ENCODE assay signal across 8 cellular contexts in genomic region chr6:27502508-27503435, GRCh38. TPM values are rescaled to one million over a fixed set of nuclear protein-coding genes. Genes with fewer than 3 reads are reported as not detected.
DNase-seq lines count a peak whose midpoint lies in the region; ATAC-seq and TF ChIP-seq lines count a peak whose summit lies in the region.

No MANE protein-coding gene starts in this region.

- H2AFZ ChIP-seq in OCI-LY7 (ENCODE audit: low read length) = peak overlapping the region; percentile 94

- H3K9me3 ChIP-seq in OCI-LY7 (ENCODE audit: low read length) (no peaks in the 10 kb centered on the region), esophagus squamous epithelium (no peaks in the 10 kb centered on the region), testis (no peaks in the 10 kb centered on the region)

- H3K36me3 Mint-ChIP-seq in natural killer cell treated with Interleukin-12 subunit alpha and Interleukin-12 subunit beta and Interleukin-15 and Interleukin-18, amount 100 ng/mL, for 72 hours = no peaks in the 10 kb centered on the region

- H3K27me3 Mint-ChIP-seq in natural killer cell treated with Interleukin-12 subunit alpha and Interleukin-12 subunit beta and Interleukin-15 and Interleukin-18, amount 100 ng/mL, for 72 hours = peaks cover 20 to 27% of the 10 kb centered on the region in 2 donors

- intact Hi-C loops in OCI-LY7 (cut with micrococcal nuclease; ENCODE audit: unreplicated experiment) (loop anchor here (1.0 to 10.0 kb wide), 6 partner anchors 17 to 392 kb away; a partner anchor contains a TSS), esophagus squamous epithelium (cut with DNase I) (no loop called here), testis (cut with DNase I; ENCODE audit: low total_unique reads) (no loop called here)

- 0 to 2% methylated on average over 29 to 33 of the region's 33 CpGs for whole genome bisulfite sequencing in esophagus squamous epithelium, 2 donors
- whole genome bisulfite sequencing in testis, 2 donors = 0 to 1% methylated on average over 32 to 33 of the region's 33 CpGs

- TF ChIP-seq CTCF in HL-60 (IDR thresholded peaks at IDR 0.05; ENCODE audit: insufficient read depth, low read length) = no peak
- no peak for TF ChIP-seq CTCF in OCI-LY7 (conservative IDR thresholded peaks at IDR 0.05; ENCODE audit: low read length)
- TF ChIP-seq CTCF in esophagus squamous epithelium (IDR thresholded peaks at IDR 0.05) = no peak
- TF ChIP-seq CTCF in testis (IDR thresholded peaks at IDR 0.05) = no peak

- peak; percentile 53 for ATAC-seq in GM18907 (IDR thresholded peaks at IDR 0.05; ENCODE audit: unreplicated experiment)
- peak; percentile 82 to 83 for ATAC-seq in natural killer cell treated with Interleukin-12 subunit alpha and Interleukin-12 subunit beta and Interleukin-15 and Interleukin-18, amount 100 ng/mL, for 72 hours

- H3K27ac ChIP-seq in HL-60 (replicated peaks) = peak overlapping the region; percentile 42
- H3K27ac ChIP-seq in OCI-LY7 (ENCODE audit: low read depth, low read length, poor library complexity, severe bottlenecking) = peak overlapping the region; percentile 22
- peak overlapping the region in 2 of 4 donors; percentile 3 to 40 for H3K27ac ChIP-seq in esophagus squamous epithelium
- peak overlapping the region in 1 of 2 donors; percentile 7 for H3K27ac ChIP-seq in testis

- H3K4me1 ChIP-seq in OCI-LY7 (ENCODE audit: insufficient read depth, low read length, poor library complexity, severe bottlenecking) (peaks cover 12% of the 10 kb centered on the region), esophagus squamous epithelium (peaks cover 0 to 24% (median 7%) of the 10 kb centered on the region in 3 donors), testis (no peaks in the 10 kb centered on the region)

- no TSS peak for BruUV-seq in OCI-LY7 (replicated peaks; lab: Mats Ljungman, UMichigan)

- peak overlapping the region; percentile 77 for H3K4me3 ChIP-seq in HL-60 (replicated peaks; ENCODE audit: insufficient read depth, low read length)
- H3K4me3 ChIP-seq in OCI-LY7 (ENCODE audit: low read depth, low read length, poor library complexity, severe bottlenecking) = peak overlapping the region; percentile 74
- peak overlapping the region; percentile 25 to 57 (median 43) for H3K4me3 ChIP-seq in esophagus squamous epithelium
- H3K4me3 ChIP-seq in testis = peak overlapping the region; percentile 52 to 54

- H3K4me3 Mint-ChIP-seq in natural killer cell treated with Interleukin-12 subunit alpha and Interleukin-12 subunit beta and Interleukin-15 and Interleukin-18, amount 100 ng/mL, for 72 hours = peak overlapping the region; percentile 95

- DNase-seq in AG08396 (ENCODE audit: low spot score) = peak; percentile 38
- DNase-seq in HL-60 (ENCODE audit: low read depth in 1 of 2, low spot score in 1 of 2) = peak; percentile 31 to 81
- DNase-seq in OCI-LY7 (ENCODE audit: low spot score) = peak; percentile 82
- peak; percentile 61 for DNase-seq in activated T-cell treated with anti-CD3 and anti-CD28 coated beads for 4 hours
- DNase-seq in esophagus squamous epithelium (lab: John Stamatoyannopoulos, UW) = no peak
- DNase-seq in natural killer cell treated with Interleukin-12 subunit alpha and Interleukin-12 subunit beta and Interleukin-15 and Interleukin-18, amount 100 ng/mL, for 72 hours (ENCODE audit: low spot score) = peak; percentile 66
- DNase-seq in testis = peak; percentile 77

- H3K4me1 Mint-ChIP-seq in natural killer cell treated with Interleukin-12 subunit alpha and Interleukin-12 subunit beta and Interleukin-15 and Interleukin-18, amount 100 ng/mL, for 72 hours (ENCODE audit: low read depth in 2 of 2) = peaks cover 21 to 26% of the 10 kb centered on the region in 2 donors

- no peaks in the 10 kb centered on the region for H3K9me3 Mint-ChIP-seq in natural killer cell treated with Interleukin-12 subunit alpha and Interleukin-12 subunit beta and Interleukin-15 and Interleukin-18, amount 100 ng/mL, for 72 hours

- CTCF ChIA-PET in OCI-LY7 (lab: Charles Lee; ENCODE audit: unreplicated experiment) = no interaction called here

- H4K20me1 ChIP-seq in OCI-LY7 (ENCODE audit: insufficient read depth, low read length) = no peaks in the 10 kb centered on the region

- no peaks in the 10 kb centered on the region for H3K36me3 ChIP-seq in OCI-LY7 (ENCODE audit: insufficient read depth, low read length)
- H3K36me3 ChIP-seq in esophagus squamous epithelium = no peaks in the 10 kb centered on the region
- no peaks in the 10 kb centered on the region for H3K36me3 ChIP-seq in testis (ENCODE audit: low read depth, missing control alignments)

- H3K27me3 ChIP-seq in HL-60 (ENCODE audit: insufficient read depth, poor library complexity, severe bottlenecking) = no peaks in the 10 kb centered on the region
- peaks cover 0 to 54% (median 0%) of the 10 kb centered on the region in 4 donors for H3K27me3 ChIP-seq in esophagus squamous epithelium
- H3K27me3 ChIP-seq in testis = peaks cover 3% of the 10 kb centered on the region

- POLR2A ChIA-PET in OCI-LY7 (lab: Charles Lee) = interaction anchor here (0.7 to 2.1 kb wide), 3 partner anchors 12 to 30 kb away, joined by 3 to 8 read pairs (median 4); partner anchors contain the start of gene ZNF184

- TF ChIP-seq POLR2A in esophagus squamous epithelium (IDR thresholded peaks at IDR 0.05) = no peak
- no peak for TF ChIP-seq POLR2A in testis (IDR thresholded peaks at IDR 0.05)

- no peaks in the 10 kb centered on the region for H3K9me2 ChIP-seq in OCI-LY7 (ENCODE audit: insufficient read depth, low read length)

- no peaks in the 10 kb centered on the region for H3K79me2 ChIP-seq in OCI-LY7 (ENCODE audit: insufficient read depth, low read depth, low read length)

- H3K4me2 ChIP-seq in OCI-LY7 (ENCODE audit: low read length) = peak overlapping the region; percentile 94

- peak overlapping the region; percentile 90 to 91 for H3K27ac Mint-ChIP-seq in natural killer cell treated with Interleukin-12 subunit alpha and Interleukin-12 subunit beta and Interleukin-15 and Interleukin-18, amount 100 ng/mL, for 72 hours

RNA-seq across cellular contexts. Expression of gene ZNF184, which starts 29.9 kb away (rescaled TPM):
- total RNA-seq in OCI-LY7 (2014; rRNA removed; shearing (Covaris generic)) = 18.6 and 20.6 TPM in 2 replicates
- total RNA-seq in OCI-LY7 (2022) (17.7 and 23.6 TPM in 2 replicates), esophagus squamous epithelium (1 to 10 TPM; 3.9 to 4.9 (median 4.3) TPM), testis (10 to 100 TPM; 11.9 to 17.5 TPM)
- total RNA-seq in natural killer cell treated with Interleukin-12 subunit alpha and Interleukin-12 subunit beta and Interleukin-15 and Interleukin-18, amount 100 ng/mL, for 72 hours = 1 to 10 TPM; 6.4 to 8.6 TPM
- polyA plus RNA-seq in testis (ENCODE audit: insufficient read depth, low read depth, low replicate concordance) = 11.4 TPM
